Comparison of ENCODE assay signal across 8 cellular contexts in genomic region chr11:104968856-104969776, GRCh38. TPM values are rescaled to one million over a fixed set of nuclear protein-coding genes. Genes with fewer than 3 reads are reported as not detected.
DNase-seq lines count a peak whose midpoint lies in the region; ATAC-seq and TF ChIP-seq lines count a peak whose summit lies in the region.

No MANE protein-coding gene starts in this region.

- no peaks in the 10 kb centered on the region for H3K36me3 ChIP-seq in upper lobe of right lung

- no peak for TF ChIP-seq POLR2A in lower leg skin (IDR thresholded peaks at IDR 0.05)

- peaks cover 30% of the 10 kb centered on the region for H3K4me1 Mint-ChIP-seq in activated CD4-positive, alpha-beta T cell treated with anti-CD3 and anti-CD28 coated beads, Interleukin-2, amount 10 ng/mL, durations not matched to agents 24 days and 14 days

- WGBS in lower leg skin, 2 donors: 40 to 48% methylated on average over 8 to 15 of the region's 16 CpGs

- no peaks in the 10 kb centered on the region for H3K27me3 ChIP-seq in upper lobe of right lung

- no peaks in the 10 kb centered on the region for H3K27me3 Mint-ChIP-seq in activated CD4-positive, alpha-beta T cell treated with anti-CD3 and anti-CD28 coated beads, Interleukin-2, amount 10 ng/mL, durations not matched to agents 24 days and 14 days

- peak overlapping the region; percentile 95 for H3K4me3 Mint-ChIP-seq in activated CD4-positive, alpha-beta T cell treated with anti-CD3 and anti-CD28 coated beads, Interleukin-2, amount 10 ng/mL, durations not matched to agents 24 days and 14 days

- intact Hi-C loops in activated CD4-positive, alpha-beta T cell treated with anti-CD3 and anti-CD28 coated beads, Interleukin-2, amount 10 ng/mL, durations not matched to agents 24 days and 14 days (cut with micrococcal nuclease): loop anchor here (1.0 to 10.0 kb wide), 5 partner anchors 22 to 262 kb away; no protein-coding TSS in a partner anchor
- intact Hi-C loops in lower leg skin (cut with DNase I; ENCODE audit: low total_unique reads) (no loop called here), upper lobe of right lung (cut with DNase I) (no loop called here)

- no peaks in the 10 kb centered on the region for H3K9me3 ChIP-seq in upper lobe of right lung

- TF ChIP-seq CTCF in cardiac fibroblast (IDR thresholded peaks at IDR 0.05; ENCODE audit: low read depth, low read length): no peak
- no peak for TF ChIP-seq CTCF in lower leg skin (IDR thresholded peaks at IDR 0.05)
- no peak for TF ChIP-seq CTCF in upper lobe of right lung (IDR thresholded peaks at IDR 0.05)

- H3K9me3 Mint-ChIP-seq in activated CD4-positive, alpha-beta T cell treated with anti-CD3 and anti-CD28 coated beads, Interleukin-2, amount 10 ng/mL, durations not matched to agents 24 days and 14 days: no peaks in the 10 kb centered on the region

- H3K4me3 ChIP-seq in cardiac fibroblast (replicated peaks in 1 of 2; ENCODE audit: low read depth in 2 of 2, low read length in 2 of 2): peak overlapping the region; percentile 52 to 61
- H3K4me3 ChIP-seq in lower leg skin (ENCODE audit: low read depth, poor library complexity, severe bottlenecking): no peak overlapping the region
- H3K4me3 ChIP-seq in upper lobe of right lung: peak overlapping the region; percentile 62

- in situ Hi-C loops in G401 (cut with HindIII; ENCODE audit: low sequenced_read_pairs): no loop called here

- no peak for DNase-seq in activated CD4-positive, alpha-beta T cell treated with anti-CD3 and anti-CD28 coated beads, Interleukin-2, amount 10 ng/mL, durations not matched to agents 24 days and 14 days
- DNase-seq in activated CD4-positive, alpha-beta T cell treated with anti-CD3 and anti-CD28 coated beads, Interleukin-2, amount 50 U/mL, for 1 hour: no peak
- peak; percentile 40 for DNase-seq in NCI-H226
- DNase-seq in cardiac fibroblast (ENCODE audit: low read depth in 2 of 2): peak; percentile 59 to 64
- DNase-seq in lower leg skin (ENCODE audit: low spot score in 2 of 2): peak; percentile 22 to 86
- peak; percentile 60 for DNase-seq in upper lobe of right lung
- DNase-seq in G401 (ENCODE audit: low spot score): no peak

- peak overlapping the region; percentile 82 for H3K27ac Mint-ChIP-seq in activated CD4-positive, alpha-beta T cell treated with anti-CD3 and anti-CD28 coated beads, Interleukin-2, amount 10 ng/mL, durations not matched to agents 24 days and 14 days

- H3K36me3 Mint-ChIP-seq in activated CD4-positive, alpha-beta T cell treated with anti-CD3 and anti-CD28 coated beads, Interleukin-2, amount 10 ng/mL, durations not matched to agents 24 days and 14 days (ENCODE audit: low read depth): peaks cover 19% of the 10 kb centered on the region

- ATAC-seq in upper lobe of right lung (peak; percentile 77), GM21381 (IDR thresholded peaks at IDR 0.05; ENCODE audit: unreplicated experiment) (no peak)

- peak overlapping the region; percentile 93 for H3K27ac ChIP-seq in upper lobe of right lung

- H3K4me1 ChIP-seq in upper lobe of right lung: peaks cover 24% of the 10 kb centered on the region

RNA-seq across cellular contexts. Expression of gene CASP4, which starts 0.7 kb away (rescaled TPM):
- 25.0 and 29.2 TPM in 2 replicates for total RNA-seq in activated CD4-positive, alpha-beta T cell treated with anti-CD3 and anti-CD28 coated beads, Interleukin-2, amount 10 ng/mL, durations not matched to agents 24 days and 14 days
- total RNA-seq in lower leg skin (100 to 1,000 TPM in 3 of 4 donors, 10 to 100 TPM in 1; 86.3 to 124 (median 110) TPM), upper lobe of right lung (101 TPM)
- total RNA-seq in G401 (2014; rRNA removed; shearing (Covaris generic)): 0.31 and 0.55 TPM in 2 replicates

RNA-seq across cellular contexts. Expression of gene CASP5, which starts 53.9 kb away (rescaled TPM):
- total RNA-seq in activated CD4-positive, alpha-beta T cell treated with anti-CD3 and anti-CD28 coated beads, Interleukin-2, amount 10 ng/mL, durations not matched to agents 24 days and 14 days: not detected in 2 replicates
- total RNA-seq in lower leg skin (under 1 TPM in 1 of 4 donors, not detected in 3; 0.21 TPM), upper lobe of right lung (1.9 TPM)
- total RNA-seq in G401 (2014; rRNA removed; shearing (Covaris generic)): not detected in 2 replicates

Comparison
In these comparisons a context has a peak if more than half of its experiments do, and no peak if none do; other contexts are left out.
1. DNase-seq: peak in NCI-H226 (single experiment), cardiac fibroblast (2 of 2), lower leg skin (2 of 2) and upper lobe of right lung (single experiment); none in activated CD4-positive, alpha-beta T cell treated with anti-CD3 and anti-CD28 coated beads, Interleukin-2, amount 10 ng/mL, durations not matched to agents 24 days and 14 days (single experiment), activated CD4-positive, alpha-beta T cell treated with anti-CD3 and anti-CD28 coated beads, Interleukin-2, amount 50 U/mL, for 1 hour (single experiment) and G401 (single experiment).
2. RNA of gene CASP4, which starts 0.7 kb away (total RNA-seq): 86.3 to 124 TPM in lower leg skin, 101 TPM in upper lobe of right lung (single experiment) and 25.0 to 29.2 TPM in activated CD4-positive, alpha-beta T cell treated with anti-CD3 and anti-CD28 coated beads, Interleukin-2, amount 10 ng/mL, durations not matched to agents 24 days and 14 days; 0.31 to 0.55 TPM in G401; every median in the first group is over 10 times any median in the second.